ENCODE assay signal across 19 cellular contexts in the genomic region with DNA sequence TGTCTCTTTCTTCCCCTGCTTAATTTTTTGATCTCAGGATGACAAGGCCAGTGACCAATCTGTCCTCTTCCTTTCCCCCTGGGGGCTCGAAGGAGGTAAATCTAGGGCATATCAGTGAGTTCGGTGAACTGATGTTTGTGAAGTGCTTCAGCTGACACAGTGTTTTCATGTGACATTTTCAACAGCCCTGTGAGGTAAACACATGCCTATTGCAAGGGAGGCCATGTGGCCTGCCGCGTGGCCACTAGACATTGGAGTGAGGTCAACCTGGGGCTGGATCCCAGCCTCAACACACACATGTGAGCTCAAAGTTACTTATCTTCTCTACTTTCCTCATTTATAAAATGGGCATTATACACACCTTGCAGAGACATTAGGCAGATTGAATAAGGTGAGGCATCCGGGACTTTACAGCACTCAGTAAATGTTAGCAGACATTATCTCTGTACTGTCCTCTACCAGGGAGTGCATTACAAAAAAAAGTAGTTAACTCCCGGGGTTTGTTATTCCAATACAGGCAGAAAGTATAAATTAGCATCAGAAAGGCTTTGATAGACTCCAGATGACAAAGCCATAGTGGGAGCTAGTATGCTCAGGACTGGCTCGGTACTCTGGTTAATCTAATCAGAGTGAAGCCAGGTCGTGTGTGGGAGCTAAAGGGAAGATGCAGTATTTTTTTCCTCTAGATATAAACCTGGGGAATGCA.
DNase-seq lines count a peak whose midpoint lies in the region; ATAC-seq and TF ChIP-seq lines count a peak whose summit lies in the region.
"Had no signal": no experiment of that assay in that cellular context is flagged by ENCODE, and none has a peak within 500 bp of the region (broad histone marks: within the 10 kb centered on the region; RNA-seq: fewer than 3 reads in every experiment).

No MANE protein-coding gene starts in this region.

- H3K27me3 ChIP-seq in right atrium auricular region (no peaks in the 10 kb centered on the region), iPS-20b (ENCODE audit: insufficient read depth, low read length) (no peaks in the 10 kb centered on the region), neuronal stem cell (ENCODE audit: control insufficient read depth in 3 of 3, insufficient read depth in 3 of 3, low read depth in 1 of 3, low read length in 3 of 3) (no peaks in the 10 kb centered on the region), uterus (no peaks in the 10 kb centered on the region)

- H3K27ac ChIP-seq in right atrium auricular region: peak overlapping the region in 1 of 2 donors; percentile 29
- no peak overlapping the region for H3K27ac ChIP-seq in iPS-20b (ENCODE audit: low read length)
- H3K27ac ChIP-seq in neuronal stem cell (replicated peaks; ENCODE audit: low read length): no peak overlapping the region
- peak overlapping the region; percentile 63 to 72 for H3K27ac ChIP-seq in uterus
- H3K27ac ChIP-seq: thoracic aorta had no signal

- no peak overlapping the region for H3K18ac ChIP-seq in neuronal stem cell (ENCODE audit: low read length)

- ATAC-seq in Right ventricle myocardium inferior: peak; percentile 17
- ATAC-seq: A549, HCT116 had no signal

- intact Hi-C loops in Right ventricle myocardium inferior (cut with DNase I) (no loop called here), uterus (cut with DNase I; ENCODE audit: low total_unique reads) (no loop called here)

- no peak overlapping the region for H3K4me2 ChIP-seq in neuronal stem cell (ENCODE audit: insufficient read depth, low read length, poor library complexity, severe bottlenecking)
- H3K4me2 ChIP-seq: A549 had no signal

- no peak overlapping the region for H3K14ac ChIP-seq in neuronal stem cell (ENCODE audit: low read length)

- H2AK5ac ChIP-seq in neuronal stem cell (ENCODE audit: low read depth, low read length): no peak overlapping the region

- DNase-seq in Right ventricle myocardium inferior (ENCODE audit: missing footprints) (no peak), right atrium auricular region (ENCODE audit: low spot score) (no peak), neuronal stem cell (ENCODE audit: low spot score) (no peak), uterus (peak; percentile 49 to 52), HT-29 (ENCODE audit: low spot score) (no peak), NCI-H526 (lab: John Stamatoyannopoulos, UW) (no peak), NCI-H345 (lab: John Stamatoyannopoulos, UW) (no peak)
- DNase-seq: activated CD4-positive, alpha-beta T cell treated with anti-CD3 and anti-CD28 coated beads for 4 hours; activated naive CD4-positive, alpha-beta T cell treated with Interleukin-2 at 50 U/mL for 16 hours; CD4-positive, CD25-positive, alpha-beta regulatory T cell; cortex of kidney; KG1; NCI-H1092 treated with DMSO at 0.1 percent for 48 hours; NCI-H2171; NK-92 treated with Interleukin-12 subunit alpha and Interleukin-12 subunit beta, amount 100 ng/mL, for 24 hours had no signal

- no peak overlapping the region for H3K23ac ChIP-seq in neuronal stem cell (ENCODE audit: low read depth, low read length, poor library complexity)

- H2AFZ ChIP-seq in neuronal stem cell (ENCODE audit: low read length): peak overlapping the region; percentile 76

- H3K36me3 ChIP-seq in right atrium auricular region: no peaks in the 10 kb centered on the region
- no peaks in the 10 kb centered on the region for H3K36me3 ChIP-seq in iPS-20b (ENCODE audit: insufficient read depth, low read depth, low read length)
- no peaks in the 10 kb centered on the region for H3K36me3 ChIP-seq in neuronal stem cell (replicated peaks in 1 of 2; ENCODE audit: control insufficient read depth in 2 of 2, insufficient read depth in 2 of 2, low read length in 2 of 2)
- no peaks in the 10 kb centered on the region for H3K36me3 ChIP-seq in uterus
- H3K36me3 ChIP-seq: thoracic aorta had no signal

- H3K4ac ChIP-seq in neuronal stem cell (ENCODE audit: low read length): no peak overlapping the region

- no peaks in the 10 kb centered on the region for H3K79me1 ChIP-seq in neuronal stem cell (ENCODE audit: low read depth, low read length)

- no peak overlapping the region for H4K91ac ChIP-seq in neuronal stem cell (ENCODE audit: low read depth, low read length, poor library complexity)

- H3K4me3 ChIP-seq in right atrium auricular region (no peak overlapping the region), iPS-20b (ENCODE audit: low read length) (peak overlapping the region; percentile 41; the same call in 1 of the 2 replicates), neuronal stem cell (ENCODE audit: low read length in 2 of 2) (peak overlapping the region in 1 of 2 donors; percentile 29), uterus (no peak overlapping the region)
- H3K4me3 ChIP-seq: A549, thoracic aorta had no signal

- H3K9me3 ChIP-seq in right atrium auricular region (no peaks in the 10 kb centered on the region), iPS-20b (ENCODE audit: insufficient read depth, low read depth, low read length) (no peaks in the 10 kb centered on the region), neuronal stem cell (replicated peaks in 1 of 2; ENCODE audit: control insufficient read depth in 2 of 2, insufficient read depth in 1 of 2, low read depth in 1 of 2, low read length in 2 of 2) (no peaks in the 10 kb centered on the region), uterus (no peaks in the 10 kb centered on the region)
- H3K9me3 ChIP-seq: A549, thoracic aorta had no signal

- no peak overlapping the region for H2BK12ac ChIP-seq in neuronal stem cell (ENCODE audit: low read length)

- no peak overlapping the region for H4K8ac ChIP-seq in neuronal stem cell (ENCODE audit: low read depth, low read length)

- H2BK120ac ChIP-seq in neuronal stem cell (ENCODE audit: low read depth, low read length): no peak overlapping the region

- no peak overlapping the region for H2BK5ac ChIP-seq in neuronal stem cell (ENCODE audit: low read length)

- H3K9ac ChIP-seq in iPS-20b (ENCODE audit: low read depth, low read length) (peak overlapping the region; percentile 47; the same call in 1 of the 2 replicates), neuronal stem cell (ENCODE audit: low read depth, low read length, poor library complexity) (no peak overlapping the region)

- no peak overlapping the region for H2BK15ac ChIP-seq in neuronal stem cell (ENCODE audit: low read length)

- no peak for TF ChIP-seq POLR2A in uterus (IDR thresholded peaks at IDR 0.05)

- H3K4me1 ChIP-seq in right atrium auricular region (peaks cover 0 to 37% of the 10 kb centered on the region in 2 donors), iPS-20b (ENCODE audit: insufficient read depth, low read length) (peaks cover 39% of the 10 kb centered on the region), neuronal stem cell (ENCODE audit: control insufficient read depth in 2 of 2, insufficient read depth in 1 of 2, low read depth in 1 of 2, low read length in 2 of 2) (peaks cover 3 to 15% of the 10 kb centered on the region in 2 donors), uterus (peaks cover 0 to 6% of the 10 kb centered on the region in 2 donors)

- no CpG with 5 or more reads among the region's 8 CpGs for WGBS in neuronal stem cell (ENCODE audit: extremely low coverage in 2 of 2, insufficient read length in 2 of 2, insufficient replicate concordance in 1 of 2), 2 donors

- TF ChIP-seq CTCF in right atrium auricular region (IDR thresholded peaks at IDR 0.05): no peak
- no peak for TF ChIP-seq CTCF in uterus (IDR thresholded peaks at IDR 0.05)

Comparison
In these comparisons a context has a peak if more than half of its experiments do, and no peak if none do; other contexts are left out.
1. DNase-seq: peak in uterus (2 of 2); none in Right ventricle myocardium inferior (single experiment), right atrium auricular region (single experiment), neuronal stem cell (single experiment), HT-29 (single experiment), NCI-H526 (0 of 2) and NCI-H345 (single experiment).
2. H3K27ac ChIP-seq: peak in uterus (2 of 2); none in iPS-20b (single experiment) and neuronal stem cell (single experiment).